In the genomic region with DNA sequence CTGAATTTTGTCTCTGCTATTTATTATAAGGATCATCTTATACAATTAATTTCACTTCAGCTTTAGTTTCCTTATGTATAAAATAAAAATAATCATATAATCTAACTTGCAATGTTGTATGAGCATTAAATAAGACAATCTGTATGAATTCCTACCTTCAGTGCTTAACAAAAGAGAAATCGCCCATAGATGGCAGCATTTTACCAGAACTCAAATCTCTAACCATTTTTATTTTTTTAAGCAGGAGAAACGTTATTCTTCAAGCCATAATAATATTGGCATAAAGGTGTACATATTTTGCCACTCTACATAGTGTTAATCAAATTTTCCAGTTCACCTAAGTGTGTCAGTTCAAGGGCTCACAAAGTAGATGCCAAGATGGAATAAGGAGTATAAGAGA, we compare ENCODE assay signal across 10 cellular contexts.
DNase-seq lines count a peak whose midpoint lies in the region; ATAC-seq and TF ChIP-seq lines count a peak whose summit lies in the region.
"Had no signal": no experiment of that assay in that cellular context is flagged by ENCODE, and none has a peak within 500 bp of the region (broad histone marks: within the 10 kb centered on the region; RNA-seq: fewer than 3 reads in every experiment).

No MANE protein-coding gene starts in this region.

- no peaks in the 10 kb centered on the region for H3K9me3 ChIP-seq in PC-9 (ENCODE audit: insufficient read depth, low read depth)
- no peaks in the 10 kb centered on the region for H3K9me3 ChIP-seq in smooth muscle cell (replicated peaks; ENCODE audit: low read depth)

- H3K4me1 ChIP-seq in PC-9 (replicated peaks; ENCODE audit: insufficient read depth) (no peaks in the 10 kb centered on the region), smooth muscle cell (ENCODE audit: low read depth) (no peaks in the 10 kb centered on the region)

- H3K27me3 ChIP-seq in PC-9 (ENCODE audit: insufficient read depth, low read depth), result no peaks in the 10 kb centered on the region
- no peaks in the 10 kb centered on the region for H3K27me3 ChIP-seq in smooth muscle cell (ENCODE audit: low read depth)

- H3F3A ChIP-seq in PC-9 (ENCODE audit: insufficient read depth, low read depth) (no peaks in the 10 kb centered on the region), smooth muscle cell (ENCODE audit: low read depth) (no peaks in the 10 kb centered on the region)

- no TSS peak for BruUV-seq in PC-9 (replicated peaks; lab: Mats Ljungman, UMichigan)

- 11% methylated on average over 2 of the region's 2 CpGs for WGBS in smooth muscle cell (ENCODE audit: low lambda C conversion rate)

- H3K4me2 ChIP-seq in PC-9 (no peak overlapping the region), smooth muscle cell (no peak overlapping the region)

- TF ChIP-seq CTCF in PC-9 (conservative IDR thresholded peaks at IDR 0.05) (peak; percentile 54; the same call in 1 of the 2 replicates), fibroblast of villous mesenchyme (IDR thresholded peaks at IDR 0.05; ENCODE audit: insufficient read depth, low read depth, low read length) (peak; percentile 30), smooth muscle cell (IDR thresholded peaks at IDR 0.05; ENCODE audit: borderline replicate concordance, insufficient read depth, poor library complexity, severe bottlenecking) (peak; percentile 64)

- CTCF ChIA-PET in PC-9 (lab: Charles Lee), result no interaction called here

- H3K27ac ChIP-seq in PC-9, result no peak overlapping the region
- H3K27ac ChIP-seq in smooth muscle cell (ENCODE audit: low read depth), result no peak overlapping the region

- H3K79me2 ChIP-seq in PC-9 (ENCODE audit: low read depth) (no peaks in the 10 kb centered on the region), smooth muscle cell (ENCODE audit: low read depth) (no peaks in the 10 kb centered on the region)

- H4K20me1 ChIP-seq in PC-9 (ENCODE audit: insufficient read depth) (no peaks in the 10 kb centered on the region), smooth muscle cell (ENCODE audit: low read depth) (no peaks in the 10 kb centered on the region)

- intact Hi-C loops in PC-9 (cut with micrococcal nuclease; ENCODE audit: unreplicated experiment), result no loop called here
- intact Hi-C loops in left colon (cut with DNase I, micrococcal nuclease), result no loop called here

- H2AFZ ChIP-seq in PC-9 (no peak overlapping the region), smooth muscle cell (ENCODE audit: low read depth) (no peak overlapping the region)

- H3K4me3 ChIP-seq in PC-9, result no peak overlapping the region
- H3K4me3 ChIP-seq in fibroblast of villous mesenchyme (ENCODE audit: low read depth, low read length), result no peak overlapping the region
- no peak overlapping the region for H3K4me3 ChIP-seq in smooth muscle cell

- no peak overlapping the region for H3K9ac ChIP-seq in smooth muscle cell (ENCODE audit: low read depth)

- POLR2A ChIA-PET in PC-9 (lab: Charles Lee; ENCODE audit: unreplicated experiment), result no interaction called here

- DNase-seq in NCI-H748 (lab: John Stamatoyannopoulos, UW; ENCODE audit: unreplicated experiment) (peak; percentile 15), NCI-H748 treated with DMSO at 0.1 percent for 48 hours (lab: John Stamatoyannopoulos, UW) (no peak), PC-9 (no peak), fibroblast of villous mesenchyme (ENCODE audit: low read depth) (peak; percentile 38), smooth muscle cell (lab: John Stamatoyannopoulos, UW; ENCODE audit: unreplicated experiment) (no peak), ureter (ENCODE audit: low spot score) (no peak), OCI-M2 (lab: John Stamatoyannopoulos, UW; ENCODE audit: unreplicated experiment) (no peak), left colon (no peak)
- DNase-seq: CD4-positive, alpha-beta memory T cell had no signal

- H3K36me3 ChIP-seq in PC-9 (ENCODE audit: low read depth) (no peaks in the 10 kb centered on the region), smooth muscle cell (ENCODE audit: low read depth) (no peaks in the 10 kb centered on the region)

- no peaks in the 10 kb centered on the region for H3K9me2 ChIP-seq in PC-9 (ENCODE audit: insufficient read depth)

- no peak for ATAC-seq in left colon
- ATAC-seq: activated naive CD4-positive, alpha-beta T cell treated with anti-CD3 and anti-CD28 coated beads, Interleukin-2, amount 50 U/mL, for 72 hours had no signal

Comparison
In these comparisons a context has a peak if more than half of its experiments do, and no peak if none do; other contexts are left out.
1. DNase-seq: peak in NCI-H748 (single experiment) and fibroblast of villous mesenchyme (single experiment); none in NCI-H748 treated with DMSO at 0.1 percent for 48 hours (single experiment), PC-9 (0 of 2), smooth muscle cell (single experiment), ureter (single experiment), OCI-M2 (single experiment) and left colon (0 of 2).
2. Peak in every context shown above with its lines, with median percentiles within 50 percentile points of each other: CTCF ChIP-seq.